16 cellular contexts compared by ENCODE assay signal in genomic region chr21:33698088-33698487, GRCh38.
"Had no signal": no experiment of that assay in that cellular context is flagged by ENCODE, and none has a peak within 500 bp of the region (broad histone marks: within the 10 kb centered on the region; RNA-seq: fewer than 3 reads in every experiment).

No MANE protein-coding gene starts in this region.

- H3K27me3 ChIP-seq: pancreas, sigmoid colon had no signal

- DNase-seq: central memory CD4-positive, alpha-beta T cell; effector CD8-positive, alpha-beta T cell; islet precursor cell; naive thymus-derived CD4-positive, alpha-beta T cell; nucleus accumbens; pancreas; retina; sigmoid colon; stimulated activated CD4-positive, alpha-beta T cell treated with anti-CD3 and anti-CD28 coated beads, Interleukin-2, amount 100 ng/mL, for 24 hours; stimulated activated CD4-positive, alpha-beta T cell treated with anti-CD3 and anti-CD28 coated beads, Interleukin-4, amount 100 ng/mL, for 4 hours; stimulated activated naive B cell treated with anti-CD40 and anti-IgM and Interleukin-4, amounts not matched to agents 10 μg/mL and 1 μg/mL and 100 μg/mL, for 72 hours; stimulated activated naive CD8-positive, alpha-beta T cell treated with anti-CD3 and anti-CD28 coated beads, Interleukin-15, amount 100 ng/mL, for 72 hours had no signal

- H3K27ac ChIP-seq: coronary artery, pancreas, prostate gland, sigmoid colon, skin epidermis had no signal

- H3K9me3 ChIP-seq: pancreas, prostate gland, sigmoid colon had no signal

- H3K4me1 ChIP-seq: pancreas, prostate gland had no signal

- H3K4me3 ChIP-seq: coronary artery, pancreas, prostate gland, sigmoid colon, skin epidermis had no signal

- ATAC-seq: esophagus mucosa; naive thymus-derived CD4-positive, alpha-beta T cell; pancreas; stimulated activated naive B cell treated with anti-CD40 and anti-IgM and Interleukin-4, amounts not matched to agents 10 μg/mL and 1 μg/mL and 100 μg/mL, for 72 hours; stimulated activated naive CD8-positive, alpha-beta T cell treated with anti-CD3 and anti-CD28 coated beads, Interleukin-15, amount 100 ng/mL, for 72 hours had no signal

- H3K36me3 ChIP-seq: pancreas, prostate gland, sigmoid colon had no signal
